10 cellular contexts compared by ENCODE assay signal in genomic region chr1:221933814-221934213, GRCh38.
"Had no signal": no experiment of that assay in that cellular context is flagged by ENCODE, and none has a peak within 500 bp of the region (broad histone marks: within the 10 kb centered on the region; RNA-seq: fewer than 3 reads in every experiment).

No MANE protein-coding gene starts in this region.

- H3K36me3 ChIP-seq: HAP-1 had no signal

- H3K4me3 ChIP-seq: GM23248, GM23338, HAP-1 had no signal

- H3K4me2 ChIP-seq: GM23338 had no signal

- DNase-seq: GM23248, GOT3, H7, H9, HCEC 1CT, HFFc6 had no signal

- H3K27ac ChIP-seq: GM23248 had no signal

- ATAC-seq: GM23338, HCT116 had no signal

- FAIRE-seq: H1 had no signal

- H3K4me1 ChIP-seq: HAP-1 had no signal

- H3K9me3 ChIP-seq: HAP-1 had no signal
